21 cellular contexts compared by ENCODE assay signal in genomic region chr12:125245601-125246345, GRCh38. TPM values are rescaled to one million over a fixed set of nuclear protein-coding genes. Genes with fewer than 3 reads are reported as not detected.
DNase-seq lines count a peak whose midpoint lies in the region; ATAC-seq, FAIRE-seq and TF ChIP-seq lines count a peak whose summit lies in the region.
"Had no signal": no experiment of that assay in that cellular context is flagged by ENCODE, and none has a peak within 500 bp of the region (broad histone marks: within the 10 kb centered on the region; RNA-seq: fewer than 3 reads in every experiment).

No MANE protein-coding gene starts in this region.

- H3K4me3 ChIP-seq in A549, result no peak overlapping the region
- no peak overlapping the region for H3K4me3 ChIP-seq in H7 (ENCODE audit: insufficient read depth, low read depth, low read length)
- H3K4me3 ChIP-seq in dorsolateral prefrontal cortex, result peak overlapping the region in 48 of 59 donors; percentile 2 to 56 (median 29)
- H3K4me3 ChIP-seq: GM12878, K562, right lobe of liver had no signal

- no peak overlapping the region for H3K27ac ChIP-seq in A549
- peak overlapping the region in 38 of 59 donors; percentile 6 to 76 (median 47) for H3K27ac ChIP-seq in dorsolateral prefrontal cortex
- H3K27ac ChIP-seq: right lobe of liver had no signal

- peaks cover 3% of the 10 kb centered on the region for H3K9me3 Mint-ChIP-seq in neural crest cell
- H3K9me3 Mint-ChIP-seq: activated T-cell treated with anti-CD3 and anti-CD28 coated beads, Interleukin-2, amount 50 U/mL, for 72 hours; CD8-positive, alpha-beta T cell; stimulated activated effector memory CD8-positive, alpha-beta T cell treated with anti-CD3 and anti-CD28 coated beads, Interleukin-12 subunit alpha, Interleukin-12 subunit beta, amount 100 ng/mL, for 72 hours had no signal

- no peak for TF ChIP-seq RAD21 in A549 (conservative IDR thresholded peaks at IDR 0.05 in 1 of 2, IDR thresholded peaks at IDR 0.05 in 1 of 2)

- POLR2A ChIA-PET in A549 (lab: Yijun Ruan, JAX), result no interaction called here

- intact Hi-C loops in dorsolateral prefrontal cortex (cut with DNase I), result no loop called here

- WGBS in A549 (ENCODE audit: missing lambda C conversion rate), result 13% methylated on average over 14 of the region's 14 CpGs

- peak overlapping the region; percentile 29; the same call in 2 of the 3 replicates for H3K4me2 ChIP-seq in A549

- H3K9me3 ChIP-seq in A549, result 0 out of 3 replicates have a peak, but pooled peaks cover 3% of the 10 kb centered on the region
- H3K9me3 ChIP-seq: right lobe of liver had no signal

- no peak overlapping the region for H3K27ac Mint-ChIP-seq in neural crest cell (ENCODE audit: unreplicated experiment)
- H3K27ac Mint-ChIP-seq: activated T-cell treated with anti-CD3 and anti-CD28 coated beads, Interleukin-2, amount 50 U/mL, for 72 hours; CD8-positive, alpha-beta T cell; stimulated activated effector memory CD8-positive, alpha-beta T cell treated with anti-CD3 and anti-CD28 coated beads, Interleukin-12 subunit alpha, Interleukin-12 subunit beta, amount 100 ng/mL, for 72 hours had no signal

- H3K4me1 Mint-ChIP-seq in neural crest cell, result peaks cover 47% of the 10 kb centered on the region
- H3K4me1 Mint-ChIP-seq: stimulated activated effector memory CD8-positive, alpha-beta T cell treated with anti-CD3 and anti-CD28 coated beads, Interleukin-12 subunit alpha, Interleukin-12 subunit beta, amount 100 ng/mL, for 72 hours had no signal

- CTCF ChIA-PET in A549 (lab: Yijun Ruan, JAX), result no interaction called here

- no peak for TF ChIP-seq EP300 in A549 (IDR thresholded peaks at IDR 0.05)

- peak overlapping the region; percentile 31 for H3K4me3 Mint-ChIP-seq in neural crest cell
- H3K4me3 Mint-ChIP-seq: activated T-cell treated with anti-CD3 and anti-CD28 coated beads, Interleukin-2, amount 50 U/mL, for 72 hours; CD8-positive, alpha-beta T cell; stimulated activated effector memory CD8-positive, alpha-beta T cell treated with anti-CD3 and anti-CD28 coated beads, Interleukin-12 subunit alpha, Interleukin-12 subunit beta, amount 100 ng/mL, for 72 hours had no signal

- peak; percentile 7 to 39; a peak in 3 of 6 replicates for ATAC-seq in A549
- ATAC-seq: activated T-cell treated with anti-CD3 and anti-CD28 coated beads, Interleukin-2, amount 50 U/mL, for 72 hours; CD8-positive, alpha-beta T cell; GM12878; K562; right lobe of liver; stimulated activated effector memory CD8-positive, alpha-beta T cell treated with anti-CD3 and anti-CD28 coated beads, Interleukin-12 subunit alpha, Interleukin-12 subunit beta, amount 100 ng/mL, for 72 hours had no signal

- H3K36me3 ChIP-seq in H7 (replicated peaks; ENCODE audit: control insufficient read depth, insufficient read depth, low read length), result no peaks in the 10 kb centered on the region
- H3K36me3 ChIP-seq: right lobe of liver had no signal

- H3K27me3 Mint-ChIP-seq in neural crest cell (ENCODE audit: low read depth), result peaks cover 2% of the 10 kb centered on the region

- DNase-seq in A549 (ENCODE audit: low read depth in 1 of 2, low spot score in 1 of 2) (no peak), H7 (peak; percentile 39), dorsolateral prefrontal cortex (peak in 3 of 10 donors; percentile 14 to 45 (median 36)), neural crest cell (ENCODE audit: low read depth, low spot score) (no peak), OCI-M1 (lab: John Stamatoyannopoulos, UW) (no peak), HuH-7.5 (ENCODE audit: low spot score) (no peak)
- DNase-seq in activated CD4-positive, alpha-beta T cell treated with anti-CD3 and anti-CD28 coated beads, Interleukin-2, amount 50 U/mL, for 4 hours, result no peak
- no peak for DNase-seq in stimulated activated CD4-positive, alpha-beta T cell treated with anti-CD3 and anti-CD28 coated beads, Interleukin-2, amount 100 ng/mL, for 24 hours
- DNase-seq: activated naive CD4-positive, alpha-beta T cell treated with anti-CD3 and anti-CD28 coated beads, Interleukin-2, amount 50 U/mL, for 16 hours; activated T-cell treated with anti-CD3 and anti-CD28 coated beads, Interleukin-2, amount 50 U/mL, for 72 hours; CD8-positive, alpha-beta T cell; cortex of kidney; DMS53; NCI-H1694; NCI-H2171 treated with DMSO at 0.1 percent for 48 hours; right lobe of liver; RPMI8226 had no signal

- no peak for FAIRE-seq in A549 (lab: Jason Lieb, UNC)
- FAIRE-seq: GM12878, islet of Langerhans, K562 had no signal

- TF ChIP-seq CTCF in A549 (IDR thresholded peaks at IDR 0.05) (no peak), dorsolateral prefrontal cortex (IDR thresholded peaks at IDR 0.05 in 54 of 56, conservative IDR thresholded peaks at IDR 0.05 in 2 of 56; ENCODE audit: low read depth in 1 of 56, partially characterized antibody in 56 of 56) (no peak), neural crest cell (conservative IDR thresholded peaks at IDR 0.05) (no peak)

- TF ChIP-seq POLR2A in A549 (IDR thresholded peaks at IDR 0.05; ENCODE audit: low read length), result no peak

- no peaks in the 10 kb centered on the region for H3K4me1 ChIP-seq in A549
- H3K4me1 ChIP-seq: right lobe of liver had no signal

- H3K27me3 ChIP-seq in H7 (ENCODE audit: control insufficient read depth, insufficient read depth, low read length) (no peaks in the 10 kb centered on the region), dorsolateral prefrontal cortex (peaks cover 0 to 7% (median 0%) of the 10 kb centered on the region in 45 donors)
- H3K27me3 ChIP-seq: right lobe of liver had no signal

- no peaks in the 10 kb centered on the region for H3K36me3 Mint-ChIP-seq in neural crest cell (ENCODE audit: low read depth)
- H3K36me3 Mint-ChIP-seq: CD8-positive, alpha-beta T cell; stimulated activated effector memory CD8-positive, alpha-beta T cell treated with anti-CD3 and anti-CD28 coated beads, Interleukin-12 subunit alpha, Interleukin-12 subunit beta, amount 100 ng/mL, for 72 hours had no signal

TF ChIP-seq in A549, 52 proteins besides CTCF, POLR2A, EP300 and RAD21:
- TF ChIP-seq FOXS1 (CRISPR knock-in tag; IDR thresholded peaks at IDR 0.05) (no peak), BCL3 (IDR thresholded peaks at IDR 0.05) (no peak), CHD2 (IDR thresholded peaks at IDR 0.05; ENCODE audit: low read length, partially characterized antibody) (no peak), RNF2 (IDR thresholded peaks at IDR 0.05; ENCODE audit: borderline replicate concordance, low read depth) (no peak), MAFK (IDR thresholded peaks at IDR 0.05; ENCODE audit: partially characterized antibody) (no peak), BHLHE40 (IDR thresholded peaks at IDR 0.05; ENCODE audit: low read depth, low read length) (no peak), FOSB (CRISPR knock-in tag; IDR thresholded peaks at IDR 0.05) (no peak), HOXA7 (CRISPR knock-in tag; IDR thresholded peaks at IDR 0.05) (no peak), SMC3 (IDR thresholded peaks at IDR 0.05) (no peak), ELK1 (IDR thresholded peaks at IDR 0.05; ENCODE audit: low read depth, low read length) (no peak), POLR2AphosphoS2 (conservative IDR thresholded peaks at IDR 0.05; ENCODE audit: low read length) (no peak), ZNF302 (CRISPR knock-in tag; IDR thresholded peaks at IDR 0.05) (no peak), TP53 (CRISPR knock-in tag; IDR thresholded peaks at IDR 0.05) (no peak), FOSL2 (IDR thresholded peaks at IDR 0.05) (no peak), FOSL2 (CRISPR knock-in tag; IDR thresholded peaks at IDR 0.05) (no peak), PBX3 (IDR thresholded peaks at IDR 0.05) (no peak), ZSCAN20 (CRISPR knock-in tag; IDR thresholded peaks at IDR 0.05) (no peak), MAX (IDR thresholded peaks at IDR 0.05) (no peak)

RNA-seq across cellular contexts. Expression of gene TMEM132B, which starts 59.6 kb away (rescaled TPM):
- 0.03 and 0.29 TPM in 2 replicates for polyA plus RNA-seq in A549 (2011; rRNA removed)
- under 0.01 and 0.01 TPM in 2 replicates for polyA plus RNA-seq in A549 (2012; cell fraction: cytosol; rRNA removed)
- polyA plus RNA-seq in A549 (2012; cell fraction: nucleus; rRNA removed), result 0.02 and 0.04 TPM in 2 replicates
- 0.01 to 0.04 TPM (median 0.04 TPM) in 3 replicates for polyA plus RNA-seq in A549 (2017; fragmentation: RNase III; extraction: RNeasy Plus Mini Kit Qiagen cat#74134 plus additional on column Dnase treatment)
- 0.12 TPM in 1 of 2 replicates, not detected in the other for polyA minus RNA-seq in A549 (2011; rRNA and poly(A)+ RNA removed)
- 25.3 and 28.5 TPM in 2 replicates for total RNA-seq in H7 (2014; rRNA removed; shearing (Covaris generic))
- 100 to 1,000 TPM in 116 of 120 experiments, 10 to 100 TPM in 4; 68.9 to 223 (median 154) TPM for total RNA-seq in dorsolateral prefrontal cortex
- total RNA-seq in neural crest cell, result 9.6 and 13.1 TPM in 2 replicates
- total RNA-seq: activated T-cell treated with anti-CD3 and anti-CD28 coated beads, Interleukin-2, amount 50 U/mL, for 72 hours; CD8-positive, alpha-beta T cell had no signal

Comparison
In these comparisons a context has a peak if more than half of its experiments do, and no peak if none do; other contexts are left out.
1. H3K27ac ChIP-seq: peak in dorsolateral prefrontal cortex (38 of 59); none in A549 (0 of 2).
2. H3K4me3 ChIP-seq: peak in dorsolateral prefrontal cortex (48 of 59); none in A549 (single experiment) and H7 (single experiment).